ENCODE assay signal across 1 cellular context in the genomic region with DNA sequence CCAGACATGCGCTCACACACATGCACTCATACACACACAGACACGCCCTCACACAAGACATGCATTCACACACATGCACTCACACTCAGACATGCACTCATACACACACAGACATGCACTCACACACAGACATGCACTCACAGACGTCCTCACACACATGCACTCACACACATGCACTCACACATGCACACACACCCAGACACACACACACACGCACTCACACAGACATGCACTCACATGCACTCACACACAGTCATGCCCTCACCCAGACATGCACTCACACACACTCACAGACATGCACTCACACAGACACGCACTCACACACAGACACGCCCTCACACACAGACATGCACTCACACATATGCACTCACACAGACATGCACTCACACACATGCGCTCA.
TF ChIP-seq lines count a peak whose summit lies in the region.

No MANE protein-coding gene starts in this region.

TF ChIP-seq in K562, 482 proteins besides CTCF, POLR2A, EP300 and RAD21 (continued from another document):
- TF ChIP-seq, protein P1, sequence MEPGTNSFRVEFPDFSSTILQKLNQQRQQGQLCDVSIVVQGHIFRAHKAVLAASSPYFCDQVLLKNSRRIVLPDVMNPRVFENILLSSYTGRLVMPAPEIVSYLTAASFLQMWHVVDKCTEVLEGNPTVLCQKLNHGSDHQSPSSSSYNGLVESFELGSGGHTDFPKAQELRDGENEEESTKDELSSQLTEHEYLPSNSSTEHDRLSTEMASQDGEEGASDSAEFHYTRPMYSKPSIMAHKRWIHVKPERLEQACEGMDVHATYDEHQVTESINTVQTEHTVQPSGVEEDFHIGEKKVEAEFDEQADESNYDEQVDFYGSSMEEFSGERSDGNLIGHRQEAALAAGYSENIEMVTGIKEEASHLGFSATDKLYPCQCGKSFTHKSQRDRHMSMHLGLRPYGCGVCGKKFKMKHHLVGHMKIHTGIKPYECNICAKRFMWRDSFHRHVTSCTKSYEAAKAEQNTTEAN (CRISPR knock-in tag; IDR thresholded peaks at IDR 0.05), result peak; percentile 93; the same call in 1 of the 2 replicates
- TF ChIP-seq PHB (CRISPR knock-in tag; IDR thresholded peaks at IDR 0.05) (no peak), CEBPG (CRISPR knock-in tag; IDR thresholded peaks at IDR 0.05) (0 out of 2 replicates have a peak, but pooled peaks have one; percentile 6), CEBPG (tag; conservative IDR thresholded peaks at IDR 0.05 in 1 of 2, IDR thresholded peaks at IDR 0.05 in 1 of 2) (no peak)
